Comparison of ENCODE assay signal across 17 cellular contexts in the genomic region with DNA sequence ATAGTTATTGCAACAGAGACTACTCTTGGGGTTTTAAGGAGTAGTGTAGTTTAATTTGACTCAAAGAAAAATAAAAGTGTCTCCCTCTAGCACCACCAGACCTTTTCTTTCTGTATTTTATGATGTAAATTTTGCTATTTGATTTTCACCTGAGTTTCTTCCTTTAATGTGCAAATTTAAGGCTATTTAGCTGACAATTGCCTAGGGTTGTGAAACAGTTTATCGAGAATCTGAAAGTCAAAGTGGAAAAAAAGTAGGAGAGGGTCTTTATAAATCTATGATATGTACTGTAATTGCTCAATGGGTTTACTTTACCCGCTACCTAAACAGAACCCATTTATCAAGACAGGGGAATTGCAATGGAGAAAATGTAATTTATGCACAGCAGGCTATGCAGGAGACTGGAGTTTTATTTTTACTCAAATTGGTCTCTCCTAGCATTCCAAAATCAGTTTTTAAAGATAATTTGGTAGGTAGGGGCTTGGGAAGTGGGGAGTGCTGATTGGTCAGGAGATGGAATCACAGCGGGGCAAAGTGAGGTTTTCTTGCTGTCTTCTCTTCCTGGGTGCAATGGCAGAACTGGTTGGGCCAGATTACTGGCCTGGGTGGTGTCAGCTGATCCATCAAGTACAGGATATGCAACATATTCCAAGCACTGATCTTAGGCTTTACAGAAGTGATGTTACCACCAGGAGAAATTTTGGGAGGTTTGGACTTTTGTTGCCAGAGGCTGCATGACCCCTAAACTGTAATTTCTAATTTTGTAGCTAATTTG.
"Had no signal": no experiment of that assay in that cellular context is flagged by ENCODE, and none has a peak within 500 bp of the region (broad histone marks: within the 10 kb centered on the region; RNA-seq: fewer than 3 reads in every experiment).

No MANE protein-coding gene starts in this region.

- H3K27ac ChIP-seq: coronary artery, left ventricle myocardium inferior, prostate gland, transverse colon had no signal

- H3K27ac Mint-ChIP-seq: activated CD4-positive, alpha-beta memory T cell treated with anti-CD3 and anti-CD28 coated beads for 36 hours; activated T-cell treated with anti-CD3 and anti-CD28 coated beads, Interleukin-2, amount 50 U/mL, for 24 hours; natural killer cell treated with Interleukin-12 subunit alpha and Interleukin-12 subunit beta and Interleukin-15 and Interleukin-18, amount 100 ng/mL, for 72 hours had no signal

- H3K4me1 ChIP-seq: left ventricle myocardium inferior, prostate gland, transverse colon had no signal

- H3K36me3 Mint-ChIP-seq: activated CD4-positive, alpha-beta memory T cell treated with anti-CD3 and anti-CD28 coated beads for 36 hours; natural killer cell treated with Interleukin-12 subunit alpha and Interleukin-12 subunit beta and Interleukin-15 and Interleukin-18, amount 100 ng/mL, for 72 hours had no signal

- DNase-seq: activated CD4-positive, alpha-beta memory T cell treated with anti-CD3 and anti-CD28 coated beads for 36 hours; activated CD4-positive, alpha-beta T cell treated with anti-CD3 and anti-CD28 coated beads for 1 hour; activated effector memory CD4-positive, alpha-beta T cell treated with Interleukin-2 at 50 U/mL for 16 hours; activated naive CD4-positive, alpha-beta T cell treated with anti-CD3 and anti-CD28 coated beads, Interleukin-2, amount 50 U/mL, for 16 hours; activated T-cell treated with anti-CD3 and anti-CD28 coated beads, Interleukin-2, amount 50 U/mL, for 24 hours; caudate nucleus; effector CD4-positive, alpha-beta T cell; head of caudate nucleus; kidney; left ventricle myocardium inferior; mesenchymal stem cell; right cardiac atrium; stimulated activated naive CD8-positive, alpha-beta T cell treated with anti-CD3 and anti-CD28 coated beads, Interleukin-15, Interleukin-2, amounts not matched to agents 100 U/mL and 50 U/mL, for 24 hours; transverse colon had no signal

- H3K9me3 ChIP-seq: prostate gland, transverse colon had no signal

- H3K4me3 Mint-ChIP-seq: activated CD4-positive, alpha-beta memory T cell treated with anti-CD3 and anti-CD28 coated beads for 36 hours; activated T-cell treated with anti-CD3 and anti-CD28 coated beads, Interleukin-2, amount 50 U/mL, for 24 hours; natural killer cell treated with Interleukin-12 subunit alpha and Interleukin-12 subunit beta and Interleukin-15 and Interleukin-18, amount 100 ng/mL, for 72 hours had no signal

- H3K27me3 Mint-ChIP-seq: activated CD4-positive, alpha-beta memory T cell treated with anti-CD3 and anti-CD28 coated beads for 36 hours; activated T-cell treated with anti-CD3 and anti-CD28 coated beads, Interleukin-2, amount 50 U/mL, for 24 hours; natural killer cell treated with Interleukin-12 subunit alpha and Interleukin-12 subunit beta and Interleukin-15 and Interleukin-18, amount 100 ng/mL, for 72 hours had no signal

- H3K27me3 ChIP-seq: transverse colon had no signal

- H3K36me3 ChIP-seq: left ventricle myocardium inferior, prostate gland, transverse colon had no signal

- ATAC-seq: natural killer cell treated with Interleukin-12 subunit alpha and Interleukin-12 subunit beta and Interleukin-15 and Interleukin-18, amount 100 ng/mL, for 72 hours; right cardiac atrium; stimulated activated naive CD8-positive, alpha-beta T cell treated with anti-CD3 and anti-CD28 coated beads, Interleukin-15, Interleukin-2, amounts not matched to agents 100 U/mL and 50 U/mL, for 24 hours had no signal

- H3K4me3 ChIP-seq: coronary artery, left ventricle myocardium inferior, prostate gland, transverse colon had no signal
